26 cellular contexts compared by ENCODE assay signal in genomic region chr10:93336110-93336509, GRCh38.
"Had no signal": no experiment of that assay in that cellular context is flagged by ENCODE, and none has a peak within 500 bp of the region (broad histone marks: within the 10 kb centered on the region; RNA-seq: fewer than 3 reads in every experiment).

No MANE protein-coding gene starts in this region.

- H3K4me1 ChIP-seq: breast epithelium, heart right ventricle, left ventricle myocardium inferior, spleen, suprapubic skin, tibial artery had no signal

- H3K4me3 ChIP-seq: breast epithelium, heart right ventricle, left ventricle myocardium inferior, lung, spleen, suprapubic skin, tibial artery had no signal

- H3K27ac Mint-ChIP-seq: activated CD4-positive, alpha-beta T cell treated with anti-CD3 and anti-CD28 coated beads for 36 hours; activated CD8-positive, alpha-beta memory T cell treated with anti-CD3 and anti-CD28 coated beads, Interleukin-2, amount 10 ng/mL, durations not matched to agents 7 days and 5 days; activated CD8-positive, alpha-beta T cell treated with anti-CD3 and anti-CD28 coated beads, Interleukin-2, amount 10 ng/mL, durations not matched to agents 7 days and 5 days; activated naive CD4-positive, alpha-beta T cell treated with anti-CD3 and anti-CD28 coated beads, Interleukin-2, amount 50 U/mL, for 24 hours; activated naive CD8-positive, alpha-beta T cell treated with anti-CD3 and anti-CD28 coated beads, Interleukin-2, amount 50 U/mL, for 24 hours; activated T-helper 2 cell treated with anti-CD3 and anti-CD28 coated beads, Interferon-gamma antibody, Interleukin-2, Interleukin-4, amounts not matched to agents 10 μg/mL and 5 μg/mL and 100 μg/mL, durations not matched to agents 14 hours and 24 hours and 36 hours; natural killer cell treated with Interleukin-12 subunit alpha and Interleukin-12 subunit beta and Interleukin-15 and Interleukin-18, amount 100 ng/mL, for 72 hours; T-helper 2 cell treated with Interferon-gamma antibody and Interleukin-4, amounts not matched to agents 5 μg/mL and 100 μg/mL, for 36 hours had no signal

- H3K27ac ChIP-seq: heart right ventricle, left ventricle myocardium inferior, spleen, tibial artery had no signal

- H3K4me1 Mint-ChIP-seq: activated CD4-positive, alpha-beta T cell treated with anti-CD3 and anti-CD28 coated beads for 36 hours; activated CD8-positive, alpha-beta memory T cell treated with anti-CD3 and anti-CD28 coated beads, Interleukin-2, amount 10 ng/mL, durations not matched to agents 7 days and 5 days; activated naive CD4-positive, alpha-beta T cell treated with anti-CD3 and anti-CD28 coated beads, Interleukin-2, amount 50 U/mL, for 24 hours; activated naive CD8-positive, alpha-beta T cell treated with anti-CD3 and anti-CD28 coated beads, Interleukin-2, amount 50 U/mL, for 24 hours; central memory CD8-positive, alpha-beta T cell had no signal

- ATAC-seq: activated CD4-positive, alpha-beta T cell treated with anti-CD3 and anti-CD28 coated beads for 36 hours; activated CD8-positive, alpha-beta memory T cell treated with anti-CD3 and anti-CD28 coated beads, Interleukin-2, amount 10 ng/mL, durations not matched to agents 7 days and 5 days; activated CD8-positive, alpha-beta T cell treated with anti-CD3 and anti-CD28 coated beads, Interleukin-2, amount 10 ng/mL, durations not matched to agents 7 days and 5 days; activated naive CD8-positive, alpha-beta T cell treated with anti-CD3 and anti-CD28 coated beads, Interleukin-2, amount 50 U/mL, for 24 hours; heart right ventricle; natural killer cell treated with Interleukin-12 subunit alpha and Interleukin-12 subunit beta and Interleukin-15 and Interleukin-18, amount 100 ng/mL, for 72 hours; right cardiac atrium had no signal

- H3K27me3 ChIP-seq: breast epithelium, heart right ventricle, suprapubic skin, tibial artery had no signal

- DNase-seq: activated CD4-positive, alpha-beta T cell treated with anti-CD3 and anti-CD28 coated beads for 36 hours; activated CD4-positive, CD25-positive, alpha-beta regulatory T cell; activated CD8-positive, alpha-beta memory T cell treated with anti-CD3 and anti-CD28 coated beads, Interleukin-2, amount 10 ng/mL, durations not matched to agents 7 days and 5 days; activated CD8-positive, alpha-beta T cell treated with anti-CD3 and anti-CD28 coated beads, Interleukin-2, amount 10 ng/mL, durations not matched to agents 7 days and 5 days; activated naive CD8-positive, alpha-beta T cell treated with anti-CD3 and anti-CD28 coated beads, Interleukin-2, amount 50 U/mL, for 24 hours; activated T-cell treated with anti-CD3 and anti-CD28 coated beads, Interleukin-2, amount 50 U/mL, for 48 hours; amygdala; dermis blood vessel endothelial cell; effector CD4-positive, alpha-beta T cell; foreskin fibroblast; heart right ventricle; left ventricle myocardium inferior; mesendoderm; posterior cingulate gyrus; right cardiac atrium; spleen; stimulated activated naive CD4-positive, alpha-beta T cell; tibial artery had no signal

- H3K9me3 ChIP-seq: breast epithelium, heart right ventricle, left ventricle myocardium inferior, spleen, suprapubic skin, tibial artery had no signal

- H3K4me3 Mint-ChIP-seq: activated CD4-positive, alpha-beta T cell treated with anti-CD3 and anti-CD28 coated beads for 36 hours; activated CD8-positive, alpha-beta memory T cell treated with anti-CD3 and anti-CD28 coated beads, Interleukin-2, amount 10 ng/mL, durations not matched to agents 7 days and 5 days; activated CD8-positive, alpha-beta T cell treated with anti-CD3 and anti-CD28 coated beads, Interleukin-2, amount 10 ng/mL, durations not matched to agents 7 days and 5 days; activated naive CD4-positive, alpha-beta T cell treated with anti-CD3 and anti-CD28 coated beads, Interleukin-2, amount 50 U/mL, for 24 hours; activated naive CD8-positive, alpha-beta T cell treated with anti-CD3 and anti-CD28 coated beads, Interleukin-2, amount 50 U/mL, for 24 hours; central memory CD8-positive, alpha-beta T cell; natural killer cell treated with Interleukin-12 subunit alpha and Interleukin-12 subunit beta and Interleukin-15 and Interleukin-18, amount 100 ng/mL, for 72 hours; T-helper 2 cell treated with Interferon-gamma antibody and Interleukin-4, amounts not matched to agents 5 μg/mL and 100 μg/mL, for 36 hours had no signal

- H3K27me3 Mint-ChIP-seq: activated CD4-positive, alpha-beta T cell treated with anti-CD3 and anti-CD28 coated beads for 36 hours; activated CD8-positive, alpha-beta memory T cell treated with anti-CD3 and anti-CD28 coated beads, Interleukin-2, amount 10 ng/mL, durations not matched to agents 7 days and 5 days; natural killer cell treated with Interleukin-12 subunit alpha and Interleukin-12 subunit beta and Interleukin-15 and Interleukin-18, amount 100 ng/mL, for 72 hours had no signal

- H3K36me3 Mint-ChIP-seq: activated CD8-positive, alpha-beta memory T cell treated with anti-CD3 and anti-CD28 coated beads, Interleukin-2, amount 10 ng/mL, durations not matched to agents 7 days and 5 days; activated naive CD4-positive, alpha-beta T cell treated with anti-CD3 and anti-CD28 coated beads, Interleukin-2, amount 50 U/mL, for 24 hours; natural killer cell treated with Interleukin-12 subunit alpha and Interleukin-12 subunit beta and Interleukin-15 and Interleukin-18, amount 100 ng/mL, for 72 hours had no signal

- H3K9me3 Mint-ChIP-seq: activated naive CD4-positive, alpha-beta T cell treated with anti-CD3 and anti-CD28 coated beads, Interleukin-2, amount 50 U/mL, for 24 hours; activated naive CD8-positive, alpha-beta T cell treated with anti-CD3 and anti-CD28 coated beads, Interleukin-2, amount 50 U/mL, for 24 hours; activated T-helper 2 cell treated with anti-CD3 and anti-CD28 coated beads, Interferon-gamma antibody, Interleukin-2, Interleukin-4, amounts not matched to agents 10 μg/mL and 5 μg/mL and 100 μg/mL, durations not matched to agents 14 hours and 24 hours and 36 hours; central memory CD8-positive, alpha-beta T cell; natural killer cell treated with Interleukin-12 subunit alpha and Interleukin-12 subunit beta and Interleukin-15 and Interleukin-18, amount 100 ng/mL, for 72 hours; T-helper 2 cell treated with Interferon-gamma antibody and Interleukin-4, amounts not matched to agents 5 μg/mL and 100 μg/mL, for 36 hours had no signal
